ENCODE assay signal across 8 cellular contexts in the genomic region with DNA sequence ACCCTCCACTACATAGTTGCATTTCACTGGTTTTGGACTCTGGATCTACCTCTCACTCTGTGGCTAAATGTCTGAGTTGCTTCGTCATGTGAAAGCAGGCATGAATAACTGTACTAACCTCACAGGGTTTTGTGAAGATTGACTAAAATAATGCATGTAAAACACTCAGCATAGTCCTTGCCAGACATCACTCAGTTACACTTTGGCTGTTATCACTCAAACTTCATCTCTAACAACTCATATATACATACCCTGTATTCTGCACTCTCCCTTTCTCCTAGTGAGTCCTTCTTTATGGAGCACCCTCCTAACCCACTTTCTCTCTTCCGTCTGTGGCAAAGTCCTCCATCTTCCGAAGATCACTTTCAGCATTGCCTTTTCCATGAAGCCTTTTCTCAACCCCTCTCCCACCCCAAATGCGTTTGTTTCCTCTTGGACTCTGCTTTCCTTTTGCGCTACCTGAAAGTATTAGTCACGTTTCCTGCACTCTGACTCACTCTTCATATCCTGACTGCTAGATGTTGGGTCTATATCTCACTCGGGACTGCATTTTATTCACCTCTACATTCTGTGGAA.
A peak's percentile ranks its signal among the peaks of the same experiment; 100 is the strongest.
DNase-seq lines count a peak whose midpoint lies in the region; ATAC-seq and TF ChIP-seq lines count a peak whose summit lies in the region.

No MANE protein-coding gene starts in this region.

- peak; percentile 69 for ATAC-seq in GM18511 (IDR thresholded peaks at IDR 0.05; ENCODE audit: unreplicated experiment)
- ATAC-seq in HG02571 (IDR thresholded peaks at IDR 0.05; ENCODE audit: unreplicated experiment): peak; percentile 58
- peak; percentile 82 for ATAC-seq in esophagus mucosa
- no peak for ATAC-seq in left ventricle myocardium superior

- POLR2A ChIA-PET in PC-9 (lab: Charles Lee; ENCODE audit: unreplicated experiment): no interaction called here

- CTCF ChIA-PET in PC-9 (lab: Charles Lee): interaction anchor here (0.6 kb wide), 2 partner anchors 13 to 191 kb away, joined by 3 read pairs; no protein-coding TSS in a partner anchor

- H3K79me2 ChIP-seq in PC-9 (ENCODE audit: low read depth): peaks cover 87% of the 10 kb centered on the region
- no peaks in the 10 kb centered on the region for H3K79me2 ChIP-seq in neural progenitor cell (ENCODE audit: low read depth)

- peak overlapping the region; percentile 17 for H2AFZ ChIP-seq in PC-9
- H2AFZ ChIP-seq in neural progenitor cell (replicated peaks): no peak overlapping the region

- peak; percentile 47 to 88 for DNase-seq in PC-9
- no peak for DNase-seq in left ventricle myocardium superior
- no peak for DNase-seq in SK-N-DZ (ENCODE audit: low spot score)
- no peak for DNase-seq in Ammon's horn (ENCODE audit: low spot score)
- no peak for DNase-seq in neural progenitor cell (ENCODE audit: low spot score)

- peak overlapping the region; percentile 86 for H3K27ac ChIP-seq in PC-9
- H3K27ac ChIP-seq in neural progenitor cell: no peak overlapping the region

- no peaks in the 10 kb centered on the region for H4K20me1 ChIP-seq in PC-9 (ENCODE audit: insufficient read depth)
- H4K20me1 ChIP-seq in neural progenitor cell (ENCODE audit: low read depth): no peaks in the 10 kb centered on the region

- H3K4me2 ChIP-seq in PC-9 (peak overlapping the region; percentile 68), neural progenitor cell (no peak overlapping the region)

- H3F3A ChIP-seq in PC-9 (ENCODE audit: insufficient read depth, low read depth) (peaks cover 30% of the 10 kb centered on the region), neural progenitor cell (ENCODE audit: low read depth) (no peaks in the 10 kb centered on the region)

- no peak overlapping the region for H3K9ac ChIP-seq in neural progenitor cell

- no peak for TF ChIP-seq CTCF in PC-9 (conservative IDR thresholded peaks at IDR 0.05)
- TF ChIP-seq CTCF in neural progenitor cell (IDR thresholded peaks at IDR 0.05): no peak

- H3K9me2 ChIP-seq in PC-9 (ENCODE audit: insufficient read depth): no peaks in the 10 kb centered on the region

- H3K36me3 ChIP-seq in PC-9 (ENCODE audit: low read depth) (0 out of 2 replicates have a peak, but pooled peaks cover 6% of the 10 kb centered on the region), neural progenitor cell (no peaks in the 10 kb centered on the region)

- H3K4me1 ChIP-seq in PC-9 (replicated peaks; ENCODE audit: insufficient read depth): peaks cover 58% of the 10 kb centered on the region
- no peaks in the 10 kb centered on the region for H3K4me1 ChIP-seq in neural progenitor cell

- H3K27me3 Mint-ChIP-seq in neural progenitor cell (ENCODE audit: insufficient read depth, low read depth): no peaks in the 10 kb centered on the region

- peaks cover 3% of the 10 kb centered on the region for H3K9me3 Mint-ChIP-seq in neural progenitor cell

- H3K9me3 ChIP-seq in PC-9 (ENCODE audit: insufficient read depth, low read depth) (no peaks in the 10 kb centered on the region; the same call in 1 of the 2 replicates), neural progenitor cell (ENCODE audit: low read depth) (no peaks in the 10 kb centered on the region)

- H3K36me3 Mint-ChIP-seq in neural progenitor cell: peaks cover 5% of the 10 kb centered on the region

- H3K4me3 Mint-ChIP-seq in neural progenitor cell: no peak overlapping the region

- intact Hi-C loops in PC-9 (cut with micrococcal nuclease; ENCODE audit: unreplicated experiment) (loop anchor here (1.0 to 2.0 kb wide), 4 partner anchors 73 to 163 kb away; a partner anchor contains a TSS), left ventricle myocardium superior (cut with micrococcal nuclease) (no loop called here)

- BruUV-seq in PC-9 (replicated peaks; lab: Mats Ljungman, UMichigan): TSS peak; percentile 49

- H3K4me1 Mint-ChIP-seq in neural progenitor cell: peaks cover 3% of the 10 kb centered on the region

- H3K27me3 ChIP-seq in PC-9 (ENCODE audit: insufficient read depth, low read depth) (no peaks in the 10 kb centered on the region), neural progenitor cell (no peaks in the 10 kb centered on the region)

- H3K4me3 ChIP-seq in PC-9 (peak overlapping the region; percentile 21), neural progenitor cell (no peak overlapping the region)

- H3K27ac Mint-ChIP-seq in neural progenitor cell: no peak overlapping the region

Comparison
In these comparisons a context has a peak if more than half of its experiments do, and no peak if none do; other contexts are left out.
1. DNase-seq: peak in PC-9 (2 of 2); none in left ventricle myocardium superior (single experiment), SK-N-DZ (single experiment), Ammon's horn (single experiment) and neural progenitor cell (single experiment).